In the genomic region with DNA sequence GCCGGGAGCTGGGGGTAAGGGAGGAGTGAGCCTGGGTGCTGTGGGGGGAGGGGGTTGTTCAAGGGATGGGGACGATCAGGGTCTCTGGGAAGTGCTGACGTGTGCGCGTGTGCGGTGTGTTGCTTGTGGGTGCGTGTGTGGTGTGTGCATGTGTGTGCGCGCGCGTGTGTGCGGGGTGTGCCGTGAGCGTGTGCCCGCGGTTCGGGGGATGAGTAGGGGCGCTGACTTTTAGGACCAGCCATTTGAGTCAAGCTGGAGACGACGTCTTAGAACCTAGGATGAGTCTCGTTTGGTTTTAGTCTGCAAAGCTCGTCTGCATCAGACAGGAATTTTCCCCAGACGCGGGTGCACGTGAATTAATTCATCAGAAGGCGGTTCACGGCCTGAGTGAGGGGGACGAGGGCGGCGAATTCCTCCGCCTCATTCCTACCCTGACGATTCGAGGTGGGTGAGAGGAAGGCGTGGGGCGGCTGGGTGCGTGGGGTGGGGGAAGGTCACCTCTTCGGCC, we compare ENCODE assay signal across 11 cellular contexts. TPM values are rescaled to one million over a fixed set of nuclear protein-coding genes. Genes with fewer than 3 reads are reported as not detected.
DNase-seq lines count a peak whose midpoint lies in the region; ATAC-seq, FAIRE-seq and TF ChIP-seq lines count a peak whose summit lies in the region.
"Had no signal": no experiment of that assay in that cellular context is flagged by ENCODE, and none has a peak within 500 bp of the region (broad histone marks: within the 10 kb centered on the region; RNA-seq: fewer than 3 reads in every experiment).

No MANE protein-coding gene starts in this region.

- intact Hi-C loops in IMR-90 (cut with micrococcal nuclease), result no loop called here

- no peak overlapping the region for H4K5ac ChIP-seq in IMR-90 (ENCODE audit: low read depth, low read length)

- H3K27ac Mint-ChIP-seq in nephron progenitor cell, result no peak overlapping the region

- no TSS peak for BruUV-seq in IMR-90 (replicated peaks; lab: Mats Ljungman, UMichigan)

- peaks cover 58% of the 10 kb centered on the region for H3K27me3 ChIP-seq in IMR-90 (ENCODE audit: control insufficient read depth, insufficient read depth, low read length)

- in situ Hi-C loops in IMR-90 (cut with MboI; ENCODE audit: low sequenced_read_pairs), result no loop called here

- no peak overlapping the region for H2BK5ac ChIP-seq in IMR-90 (ENCODE audit: low read depth, low read length, poor library complexity, severe bottlenecking)

- peak overlapping the region; percentile 77 for H3K4me3 Mint-ChIP-seq in nephron progenitor cell

- TF ChIP-seq POLR2A in IMR-90 (IDR thresholded peaks at IDR 0.05; ENCODE audit: low read depth, low read length), result no peak

- H3K23ac ChIP-seq in IMR-90 (ENCODE audit: low read depth, low read length), result no peak overlapping the region

- H3K9me1 ChIP-seq in IMR-90 (ENCODE audit: insufficient read depth, low read length), result no peaks in the 10 kb centered on the region

- H2BK15ac ChIP-seq in IMR-90 (ENCODE audit: low read depth, low read length), result no peak overlapping the region

- WGBS in IMR-90 (ENCODE audit: extremely low coverage in 2 of 2, insufficient read length in 1 of 2), 2 experiments, result 6% methylated on average over 8 of the region's 37 CpGs; no CpG with 5 or more reads in 1 of the 2 experiments

- CTCF ChIA-PET in IMR-90 (lab: Yijun Ruan, JAX), result no interaction called here

- no peak for FAIRE-seq in GM19239 (lab: Jason Lieb, UNC)
- FAIRE-seq: H54 had no signal

- H3K36me3 ChIP-seq in IMR-90 (ENCODE audit: control insufficient read depth, insufficient read depth, low read length), result no peaks in the 10 kb centered on the region

- no peak overlapping the region for H3K4ac ChIP-seq in IMR-90 (ENCODE audit: low read depth, low read length)

- H3K9me3 Mint-ChIP-seq in nephron progenitor cell, result peaks cover 10% of the 10 kb centered on the region

- H3K4me1 ChIP-seq in IMR-90 (ENCODE audit: control insufficient read depth, insufficient read depth, low read length), result no peaks in the 10 kb centered on the region; the same call in 1 of the 2 replicates

- peaks cover 14% of the 10 kb centered on the region for H3K4me1 Mint-ChIP-seq in nephron progenitor cell

- H3K9me3 ChIP-seq in IMR-90 (ENCODE audit: control insufficient read depth, insufficient read depth, low read length), result 0 out of 2 replicates have a peak, but pooled peaks cover 3% of the 10 kb centered on the region

- no peaks in the 10 kb centered on the region for H4K20me1 ChIP-seq in IMR-90 (ENCODE audit: insufficient read depth, low read length)

- POLR2A ChIA-PET in IMR-90 (lab: Charles Lee; ENCODE audit: unreplicated experiment), result no interaction called here

- no peaks in the 10 kb centered on the region for H3K79me1 ChIP-seq in IMR-90 (ENCODE audit: low read depth in 1 of 2, low read length in 2 of 2)

- no peak overlapping the region for H2BK20ac ChIP-seq in IMR-90 (ENCODE audit: low read depth, low read length)

- dilution Hi-C loops in IMR-90 (cut with HindIII; ENCODE audit: low sequenced_read_pairs, unreplicated experiment), result no loop called here

- DNase-seq in DMS53 (lab: John Stamatoyannopoulos, UW), result peak; percentile 88
- DNase-seq in IMR-90, result no peak
- peak in 28 of 61 donors; percentile 20 to 85 (median 69) for DNase-seq in caudate nucleus (lab: John Stamatoyannopoulos, UW)
- DNase-seq in nephron progenitor cell, result no peak
- no peak for DNase-seq in GM19239 (ENCODE audit: insufficient read length, low spot score)
- DNase-seq in DMS79 (lab: John Stamatoyannopoulos, UW), result no peak

- no peak overlapping the region for H2BK120ac ChIP-seq in IMR-90 (ENCODE audit: low read depth, low read length)

- H4K91ac ChIP-seq in IMR-90 (ENCODE audit: insufficient read depth, low read depth, low read length), result no peak overlapping the region

- H3K27ac ChIP-seq in IMR-90 (ENCODE audit: insufficient read depth, low read length) (no peak overlapping the region), caudate nucleus (ENCODE audit: low read depth, low read length) (peak overlapping the region; percentile 36)
- H3K27ac ChIP-seq: KMS-11 had no signal

- TF ChIP-seq CTCF in IMR-90 (conservative IDR thresholded peaks at IDR 0.05; ENCODE audit: low read depth, low read length) (no peak), nephron progenitor cell (IDR thresholded peaks at IDR 0.05) (no peak)

- peak overlapping the region; percentile 72 for H2AFZ ChIP-seq in IMR-90 (replicated peaks; ENCODE audit: low read length, poor library complexity)

- ATAC-seq in IMR-90 (ENCODE audit: low read depth) (no peak; the same call in 1 of the 2 replicates), HG02623 (IDR thresholded peaks at IDR 0.05; ENCODE audit: unreplicated experiment) (no peak)

- H3K18ac ChIP-seq in IMR-90 (ENCODE audit: low read depth, low read length), result no peak overlapping the region

- no peak overlapping the region for H3K4me3 ChIP-seq in IMR-90 (ENCODE audit: insufficient read depth, low read depth, low read length)

- no peak for TF ChIP-seq RAD21 in IMR-90 (IDR thresholded peaks at IDR 0.05; ENCODE audit: low read length)

- no peak overlapping the region for H2AK9ac ChIP-seq in IMR-90 (replicated peaks; ENCODE audit: low read depth, low read length, poor library complexity)

- H3K14ac ChIP-seq in IMR-90 (replicated peaks; ENCODE audit: low read depth, low read length), result no peak overlapping the region

- no peak overlapping the region for H4K8ac ChIP-seq in IMR-90 (ENCODE audit: low read depth in 2 of 2, low read length in 2 of 2)

- H3K27me3 Mint-ChIP-seq in nephron progenitor cell (ENCODE audit: low read depth, poor library complexity), result peaks cover 89% of the 10 kb centered on the region

- no peak overlapping the region for H2AK5ac ChIP-seq in IMR-90 (ENCODE audit: low read depth, low read length)

- no peak overlapping the region for H3K56ac ChIP-seq in IMR-90 (ENCODE audit: extremely low read depth, insufficient read depth, low read length)

- H3K4me2 ChIP-seq in IMR-90 (ENCODE audit: low read depth, low read length), result peak overlapping the region; percentile 33; the same call in 1 of the 2 replicates
- H3K4me2 ChIP-seq: KMS-11 had no signal

- H3K9ac ChIP-seq in IMR-90 (ENCODE audit: low read depth, low read length), result no peak overlapping the region
- H3K9ac ChIP-seq: KMS-11 had no signal

- H3K36me3 Mint-ChIP-seq in nephron progenitor cell (ENCODE audit: low read depth), result no peaks in the 10 kb centered on the region

TF ChIP-seq in IMR-90, 13 proteins besides CTCF, POLR2A, EP300 and RAD21:
- TF ChIP-seq CHD1 (IDR thresholded peaks at IDR 0.05; ENCODE audit: low read depth, low read length) (no peak), RFX5 (IDR thresholded peaks at IDR 0.05; ENCODE audit: low read depth, low read length) (no peak), BHLHE40 (IDR thresholded peaks at IDR 0.05; ENCODE audit: low read depth, low read length) (no peak), FOS (IDR thresholded peaks at IDR 0.05; ENCODE audit: low read depth, low read length) (no peak), MAZ (IDR thresholded peaks at IDR 0.05; ENCODE audit: borderline replicate concordance, low read depth, low read length) (no peak), NFE2L2 (IDR thresholded peaks at IDR 0.05; ENCODE audit: low read depth, low read length) (no peak), RCOR1 (IDR thresholded peaks at IDR 0.05; ENCODE audit: insufficient replicate concordance, low read length) (no peak), MXI1 (IDR thresholded peaks at IDR 0.05; ENCODE audit: borderline replicate concordance, low read depth, low read length) (no peak), CEBPB (IDR thresholded peaks at IDR 0.05; ENCODE audit: low read depth, low read length) (no peak)
- TF ChIP-seq, protein P1, sequence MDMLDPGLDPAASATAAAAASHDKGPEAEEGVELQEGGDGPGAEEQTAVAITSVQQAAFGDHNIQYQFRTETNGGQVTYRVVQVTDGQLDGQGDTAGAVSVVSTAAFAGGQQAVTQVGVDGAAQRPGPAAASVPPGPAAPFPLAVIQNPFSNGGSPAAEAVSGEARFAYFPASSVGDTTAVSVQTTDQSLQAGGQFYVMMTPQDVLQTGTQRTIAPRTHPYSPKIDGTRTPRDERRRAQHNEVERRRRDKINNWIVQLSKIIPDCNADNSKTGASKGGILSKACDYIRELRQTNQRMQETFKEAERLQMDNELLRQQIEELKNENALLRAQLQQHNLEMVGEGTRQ (IDR thresholded peaks at IDR 0.05; ENCODE audit: low read depth, low read length), result no peak
- TF ChIP-seq, protein P2, sequence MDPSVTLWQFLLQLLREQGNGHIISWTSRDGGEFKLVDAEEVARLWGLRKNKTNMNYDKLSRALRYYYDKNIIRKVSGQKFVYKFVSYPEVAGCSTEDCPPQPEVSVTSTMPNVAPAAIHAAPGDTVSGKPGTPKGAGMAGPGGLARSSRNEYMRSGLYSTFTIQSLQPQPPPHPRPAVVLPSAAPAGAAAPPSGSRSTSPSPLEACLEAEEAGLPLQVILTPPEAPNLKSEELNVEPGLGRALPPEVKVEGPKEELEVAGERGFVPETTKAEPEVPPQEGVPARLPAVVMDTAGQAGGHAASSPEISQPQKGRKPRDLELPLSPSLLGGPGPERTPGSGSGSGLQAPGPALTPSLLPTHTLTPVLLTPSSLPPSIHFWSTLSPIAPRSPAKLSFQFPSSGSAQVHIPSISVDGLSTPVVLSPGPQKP (IDR thresholded peaks at IDR 0.05; ENCODE audit: borderline replicate concordance, low read depth, low read length), result no peak

RNA-seq across cellular contexts. Expression of a gene that starts 0.9 kb away (rescaled TPM):
- total RNA-seq in IMR-90 (2012; rRNA removed), result not detected in 2 replicates
- polyA plus RNA-seq in IMR-90 (2012; rRNA removed), result not detected in 2 replicates
- not detected in 2 replicates for polyA plus RNA-seq in IMR-90 (2012; cell fraction: cytosol; rRNA removed)
- polyA plus RNA-seq in IMR-90 (2012; cell fraction: nucleus; rRNA removed; ENCODE audit: low replicate concordance), result not detected in 2 replicates
- total RNA-seq: fibroblast of villous mesenchyme, renal cortical epithelial cell had no signal

RNA-seq across cellular contexts. Expression of a gene that starts 48.3 kb away (rescaled TPM):
- under 0.01 TPM in 1 of 2 replicates, not detected in the other for total RNA-seq in IMR-90 (2012; rRNA removed)
- not detected in 2 replicates for polyA plus RNA-seq in IMR-90 (2012; rRNA removed)
- polyA plus RNA-seq in IMR-90 (2012; cell fraction: cytosol; rRNA removed), result 0.10 TPM in 1 of 2 replicates, not detected in the other
- polyA plus RNA-seq in IMR-90 (2012; cell fraction: nucleus; rRNA removed; ENCODE audit: low replicate concordance), result 0.02 and 0.13 TPM in 2 replicates
